In genomic region chr4:145182212-145182611, GRCh38 we compare ENCODE assay signal across 15 cellular contexts. TPM values are rescaled to one million over a fixed set of nuclear protein-coding genes. Genes with fewer than 3 reads are reported as not detected.
A peak's percentile ranks its signal among the peaks of the same experiment; 100 is the strongest.
DNase-seq lines count a peak whose midpoint lies in the region; ATAC-seq, FAIRE-seq and TF ChIP-seq lines count a peak whose summit lies in the region.
"Had no signal": no experiment of that assay in that cellular context is flagged by ENCODE, and none has a peak within 500 bp of the region (broad histone marks: within the 10 kb centered on the region; RNA-seq: fewer than 3 reads in every experiment).

No MANE protein-coding gene starts in this region.

- H3K9me3 Mint-ChIP-seq in T-helper 1 cell treated with Interleukin-12 subunit alpha and Interleukin-12 subunit beta and Interleukin-4 antibody, amounts not matched to agents 30 μg/mL and 1 μg/mL, for 36 hours = no peaks in the 10 kb centered on the region
- no peaks in the 10 kb centered on the region for H3K9me3 Mint-ChIP-seq in activated T-helper 17 cell treated with anti-CD3 and anti-CD28 coated beads, Interleukin-2, amount 50 U/mL, for 72 hours
- H3K9me3 Mint-ChIP-seq in natural killer cell = no peaks in the 10 kb centered on the region

- TF ChIP-seq CTCF in natural killer cell (IDR thresholded peaks at IDR 0.05) = no peak

- ATAC-seq in activated T-helper 17 cell treated with anti-CD3 and anti-CD28 coated beads, Interleukin-2, amount 50 U/mL, for 72 hours (replicated peaks) = no peak
- ATAC-seq in natural killer cell = no peak
- no peak for ATAC-seq in GM21423 (IDR thresholded peaks at IDR 0.05; ENCODE audit: unreplicated experiment)
- ATAC-seq in HG03108 (IDR thresholded peaks at IDR 0.05; ENCODE audit: unreplicated experiment) = no peak

- intact Hi-C loops in natural killer cell (cut with micrococcal nuclease) = loop anchor here (5.0 kb wide), 1 partner anchor 755 kb away; the partner anchor contains the start of gene ZNF827

- no peak for DNase-seq in T-helper 1 cell
- DNase-seq in GM18507 (ENCODE audit: extremely low spot score, insufficient read length, low read depth) = no peak
- no peak for DNase-seq in natural killer cell
- DNase-seq in DMS 273 (lab: John Stamatoyannopoulos, UW; ENCODE audit: unreplicated experiment) = no peak
- DNase-seq: DMS79; IMR-90; NCI-H1048; NCI-H526 treated with DMSO at 0.1 percent for 48 hours; PC-9; stimulated activated naive CD4-positive, alpha-beta T cell had no signal

- peaks cover 5% of the 10 kb centered on the region for H3K36me3 Mint-ChIP-seq in T-helper 1 cell treated with Interleukin-12 subunit alpha and Interleukin-12 subunit beta and Interleukin-4 antibody, amounts not matched to agents 30 μg/mL and 1 μg/mL, for 36 hours (ENCODE audit: low read depth)
- H3K36me3 Mint-ChIP-seq in activated T-helper 17 cell treated with anti-CD3 and anti-CD28 coated beads, Interleukin-2, amount 50 U/mL, for 72 hours (ENCODE audit: low read depth) = peaks cover 23% of the 10 kb centered on the region
- no peaks in the 10 kb centered on the region for H3K36me3 Mint-ChIP-seq in natural killer cell

- peak; percentile 59 for FAIRE-seq in GM18507 (lab: Jason Lieb, UNC)
- FAIRE-seq: endometrium had no signal

- H3K4me3 Mint-ChIP-seq in T-helper 1 cell treated with Interleukin-12 subunit alpha and Interleukin-12 subunit beta and Interleukin-4 antibody, amounts not matched to agents 30 μg/mL and 1 μg/mL, for 36 hours = peak overlapping the region; percentile 16
- peak overlapping the region; percentile 45 for H3K4me3 Mint-ChIP-seq in activated T-helper 17 cell treated with anti-CD3 and anti-CD28 coated beads, Interleukin-2, amount 50 U/mL, for 72 hours
- peak overlapping the region; percentile 56 for H3K4me3 Mint-ChIP-seq in natural killer cell

- H3K4me1 Mint-ChIP-seq in T-helper 1 cell treated with Interleukin-12 subunit alpha and Interleukin-12 subunit beta and Interleukin-4 antibody, amounts not matched to agents 30 μg/mL and 1 μg/mL, for 36 hours (ENCODE audit: low read depth) = peaks cover 22% of the 10 kb centered on the region
- peaks cover 13% of the 10 kb centered on the region for H3K4me1 Mint-ChIP-seq in activated T-helper 17 cell treated with anti-CD3 and anti-CD28 coated beads, Interleukin-2, amount 50 U/mL, for 72 hours
- peaks cover 28 to 29% of the 10 kb centered on the region in 2 donors for H3K4me1 Mint-ChIP-seq in natural killer cell

- peak overlapping the region; percentile 70 for H3K27ac Mint-ChIP-seq in T-helper 1 cell treated with Interleukin-12 subunit alpha and Interleukin-12 subunit beta and Interleukin-4 antibody, amounts not matched to agents 30 μg/mL and 1 μg/mL, for 36 hours
- H3K27ac Mint-ChIP-seq in activated T-helper 17 cell treated with anti-CD3 and anti-CD28 coated beads, Interleukin-2, amount 50 U/mL, for 72 hours = no peak overlapping the region
- peak overlapping the region in 1 of 2 donors; percentile 64 for H3K27ac Mint-ChIP-seq in natural killer cell

- peaks cover 16% of the 10 kb centered on the region for H3K27me3 Mint-ChIP-seq in T-helper 1 cell treated with Interleukin-12 subunit alpha and Interleukin-12 subunit beta and Interleukin-4 antibody, amounts not matched to agents 30 μg/mL and 1 μg/mL, for 36 hours (ENCODE audit: low read depth)
- no peaks in the 10 kb centered on the region for H3K27me3 Mint-ChIP-seq in activated T-helper 17 cell treated with anti-CD3 and anti-CD28 coated beads, Interleukin-2, amount 50 U/mL, for 72 hours
- no peaks in the 10 kb centered on the region for H3K27me3 Mint-ChIP-seq in natural killer cell (ENCODE audit: low read depth in 2 of 2)

RNA-seq across cellular contexts. Expression of gene OTUD4, which starts 1.8 kb away (rescaled TPM):
- total RNA-seq in activated T-helper 17 cell treated with anti-CD3 and anti-CD28 coated beads, Interleukin-2, amount 50 U/mL, for 72 hours = 10 to 100 TPM; 50.8 to 71.4 TPM
- total RNA-seq in natural killer cell = 10 to 100 TPM; 60.0 to 73.3 (median 71.6) TPM
